Comparison of ENCODE assay signal across 21 cellular contexts in the genomic region with DNA sequence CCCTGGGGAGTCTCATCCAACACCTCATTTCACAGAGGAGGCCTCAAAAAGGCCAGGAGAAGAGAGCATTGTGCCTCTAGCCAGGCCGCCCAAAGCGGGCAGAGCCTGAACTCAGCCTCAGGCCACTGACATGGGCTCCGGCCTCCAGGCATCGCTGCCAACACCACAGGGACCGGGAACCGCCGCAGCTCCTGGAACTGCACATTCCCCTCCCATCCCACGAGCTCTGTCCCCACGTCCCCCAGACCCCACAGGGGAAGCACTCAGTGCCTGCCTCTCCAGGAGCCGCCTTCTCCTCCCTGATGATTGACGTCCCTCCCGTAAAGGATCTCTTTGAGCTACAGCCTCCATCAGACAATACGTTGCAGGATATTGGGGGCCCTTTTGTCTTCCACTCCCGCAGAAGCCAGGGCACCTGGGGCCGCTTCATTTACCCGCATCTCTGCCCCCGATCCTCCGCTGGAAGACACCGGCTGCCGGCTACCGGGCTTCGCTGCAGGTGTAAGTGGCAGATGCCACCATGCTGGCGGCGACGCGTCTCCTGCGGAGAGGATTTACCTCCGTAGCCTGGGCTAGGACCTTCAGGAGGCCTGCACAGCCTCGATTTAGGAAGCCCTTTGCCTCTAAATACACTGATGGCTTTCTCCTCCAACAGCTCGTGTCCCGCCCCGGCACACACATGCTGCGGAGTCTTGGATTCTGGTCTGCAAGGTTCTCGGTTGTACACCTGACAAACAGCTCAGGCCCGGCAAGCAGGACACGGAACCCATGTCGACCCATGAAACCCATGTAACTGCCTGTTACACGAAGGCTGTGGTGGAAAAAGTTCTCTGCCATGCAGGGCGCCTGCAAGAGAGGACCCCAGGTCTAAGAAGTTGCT.
DNase-seq lines count a peak whose midpoint lies in the region; ATAC-seq, FAIRE-seq and TF ChIP-seq lines count a peak whose summit lies in the region.
"Had no signal": no experiment of that assay in that cellular context is flagged by ENCODE, and none has a peak within 500 bp of the region (broad histone marks: within the 10 kb centered on the region; RNA-seq: fewer than 3 reads in every experiment).

No MANE protein-coding gene starts in this region.

- no peak overlapping the region for H2BK20ac ChIP-seq in H1 (ENCODE audit: low read length)

- H3K27me3 ChIP-seq in H1 (replicated peaks in 1 of 4; ENCODE audit: control insufficient read depth in 3 of 4, extremely low read depth in 1 of 4, insufficient read depth in 3 of 4, low read length in 3 of 4) (no peaks in the 10 kb centered on the region), neuronal stem cell (ENCODE audit: control insufficient read depth in 3 of 3, insufficient read depth in 3 of 3, low read depth in 1 of 3, low read length in 3 of 3) (no peaks in the 10 kb centered on the region)

- H3K4ac ChIP-seq in H1 (replicated peaks; ENCODE audit: insufficient read length, low read depth, low read length) (no peak overlapping the region), neuronal stem cell (ENCODE audit: low read length) (no peak overlapping the region)

- H3K23ac ChIP-seq in H1 (ENCODE audit: insufficient read length): no peak overlapping the region
- no peak overlapping the region for H3K23ac ChIP-seq in neuronal stem cell (ENCODE audit: low read depth, low read length, poor library complexity)

- POLR2A ChIA-PET in H1 (lab: Charles Lee; ENCODE audit: partially characterized antibody): no interaction called here
- POLR2A ChIA-PET in WTC11 (lab: Charles Lee): no interaction called here

- no peak for TF ChIP-seq CTCF in H1 (IDR thresholded peaks at IDR 0.05; ENCODE audit: control extremely low read depth in 1 of 3, insufficient read depth in 1 of 3, low read depth in 1 of 3, low read length in 3 of 3)
- no peak for TF ChIP-seq CTCF in type B pancreatic cell (conservative IDR thresholded peaks at IDR 0.05)
- no peak for TF ChIP-seq CTCF in WTC11 (IDR thresholded peaks at IDR 0.05)

- peak overlapping the region; percentile 20; the same call in 1 of the 2 replicates for H4K8ac ChIP-seq in H1 (ENCODE audit: extremely low read depth, insufficient read depth, low read length)
- no peak overlapping the region for H4K8ac ChIP-seq in neuronal stem cell (ENCODE audit: low read depth, low read length)

- H3K4me3 Mint-ChIP-seq in IgD-negative memory B cell (no peak overlapping the region), type B pancreatic cell (no peak overlapping the region), WTC11 (no peak overlapping the region)
- H3K4me3 Mint-ChIP-seq: CD4-positive, alpha-beta memory T cell; HFFc6 had no signal

- no peak for TF ChIP-seq POLR2A in H1 (IDR thresholded peaks at IDR 0.05; ENCODE audit: control extremely low read depth in 1 of 2, low read depth in 2 of 2, low read length in 2 of 2)

- H4K91ac ChIP-seq in H1 (replicated peaks; ENCODE audit: insufficient read length, low read length) (no peak overlapping the region), neuronal stem cell (ENCODE audit: low read depth, low read length, poor library complexity) (no peak overlapping the region)

- H2BK5ac ChIP-seq in H1 (ENCODE audit: low read depth, low read length) (no peak overlapping the region), neuronal stem cell (ENCODE audit: low read length) (no peak overlapping the region)

- H3K4me2 ChIP-seq in H1 (ENCODE audit: insufficient read depth in 1 of 2, low read depth in 2 of 2, low read length in 2 of 2): no peak overlapping the region
- no peak overlapping the region for H3K4me2 ChIP-seq in neuronal stem cell (ENCODE audit: insufficient read depth, low read length, poor library complexity, severe bottlenecking)
- H3K4me2 ChIP-seq: A549 had no signal

- peak overlapping the region in 2 of 3 donors; percentile 59 to 77 for H3K27ac Mint-ChIP-seq in IgD-negative memory B cell
- no peak overlapping the region for H3K27ac Mint-ChIP-seq in type B pancreatic cell
- no peak overlapping the region for H3K27ac Mint-ChIP-seq in WTC11
- H3K27ac Mint-ChIP-seq: CD4-positive, alpha-beta memory T cell; HFFc6 had no signal

- no peak overlapping the region for H4K5ac ChIP-seq in H1 (ENCODE audit: insufficient read length, low read depth, low read length)

- H3K79me2 ChIP-seq in H1 (ENCODE audit: control insufficient read depth in 1 of 2, insufficient read depth in 2 of 2, low read length in 2 of 2): no peaks in the 10 kb centered on the region

- TF ChIP-seq RAD21 in H1 (IDR thresholded peaks at IDR 0.05 in 1 of 2, conservative IDR thresholded peaks at IDR 0.05 in 1 of 2; ENCODE audit: low read depth in 2 of 2, low read length in 2 of 2): no peak

- H3K36me3 Mint-ChIP-seq in IgD-negative memory B cell (no peaks in the 10 kb centered on the region), type B pancreatic cell (no peaks in the 10 kb centered on the region), WTC11 (no peaks in the 10 kb centered on the region)
- H3K36me3 Mint-ChIP-seq: CD4-positive, alpha-beta memory T cell had no signal

- H3K14ac ChIP-seq in H1 (ENCODE audit: insufficient read length): no peak overlapping the region
- H3K14ac ChIP-seq in neuronal stem cell (ENCODE audit: low read length): no peak overlapping the region

- no peak overlapping the region for H3K4me3 ChIP-seq in H1 (ENCODE audit: extremely low read depth in 1 of 4, insufficient read depth in 2 of 4, low read depth in 3 of 4, low read length in 4 of 4)
- no peak overlapping the region for H3K4me3 ChIP-seq in neuronal stem cell (ENCODE audit: low read length in 2 of 2)
- H3K4me3 ChIP-seq: A549, GM23248, HAP-1 had no signal

- H3K18ac ChIP-seq in H1 (ENCODE audit: extremely low read depth, low read length) (no peak overlapping the region; the same call in 1 of the 2 replicates), neuronal stem cell (ENCODE audit: low read length) (no peak overlapping the region)

- no peak for TF ChIP-seq EP300 in H1 (IDR thresholded peaks at IDR 0.05; ENCODE audit: borderline replicate concordance in 1 of 2, low read depth in 2 of 2, low read length in 2 of 2)

- H2AK5ac ChIP-seq in H1 (ENCODE audit: low read depth, low read length) (no peak overlapping the region), neuronal stem cell (ENCODE audit: low read depth, low read length) (peak overlapping the region; percentile 65)

- H3K36me3 ChIP-seq in H1 (ENCODE audit: control insufficient read depth in 2 of 4, insufficient read depth in 4 of 4, low read length in 3 of 4) (no peaks in the 10 kb centered on the region), neuronal stem cell (replicated peaks in 1 of 2; ENCODE audit: control insufficient read depth in 2 of 2, insufficient read depth in 2 of 2, low read length in 2 of 2) (no peaks in the 10 kb centered on the region)
- H3K36me3 ChIP-seq: HAP-1 had no signal

- no peak overlapping the region for H2BK120ac ChIP-seq in H1 (replicated peaks; ENCODE audit: low read depth, low read length)
- no peak overlapping the region for H2BK120ac ChIP-seq in neuronal stem cell (ENCODE audit: low read depth, low read length)

- H2AFZ ChIP-seq in H1 (ENCODE audit: low read length): no peak overlapping the region
- H2AFZ ChIP-seq in neuronal stem cell (ENCODE audit: low read length): no peak overlapping the region
- H2AFZ ChIP-seq: GM23248 had no signal

- H3K4me1 Mint-ChIP-seq in IgD-negative memory B cell (no peaks in the 10 kb centered on the region), type B pancreatic cell (ENCODE audit: unreplicated experiment) (no peaks in the 10 kb centered on the region), WTC11 (peaks cover 25% of the 10 kb centered on the region)
- H3K4me1 Mint-ChIP-seq: CD4-positive, alpha-beta memory T cell had no signal

- H3K9me3 Mint-ChIP-seq in IgD-negative memory B cell (no peaks in the 10 kb centered on the region), type B pancreatic cell (no peaks in the 10 kb centered on the region), WTC11 (no peaks in the 10 kb centered on the region)
- H3K9me3 Mint-ChIP-seq: CD4-positive, alpha-beta memory T cell had no signal

- H2BK15ac ChIP-seq in H1 (ENCODE audit: low read length): no peak overlapping the region
- no peak overlapping the region for H2BK15ac ChIP-seq in neuronal stem cell (ENCODE audit: low read length)

- H3K9ac ChIP-seq in H1 (replicated peaks in 1 of 4; ENCODE audit: extremely low read depth in 1 of 4, low read depth in 3 of 4, low read length in 3 of 4) (no peak overlapping the region), neuronal stem cell (ENCODE audit: low read depth, low read length, poor library complexity) (no peak overlapping the region)
- H3K9ac ChIP-seq: GM23248 had no signal

- H3K27ac ChIP-seq in H1 (ENCODE audit: low read depth, low read length): no peak overlapping the region
- H3K27ac ChIP-seq in neuronal stem cell (replicated peaks; ENCODE audit: low read length): no peak overlapping the region
- H3K27ac ChIP-seq: A549, GM23248 had no signal

- H3K23me2 ChIP-seq in H1 (ENCODE audit: low read depth, low read length): no peaks in the 10 kb centered on the region

- ATAC-seq in WTC11: no peak
- ATAC-seq in GM21717 (IDR thresholded peaks at IDR 0.05; ENCODE audit: unreplicated experiment): no peak
- ATAC-seq: A549 had no signal

- WGBS in H1 (ENCODE audit: extremely low coverage in 1 of 2, insufficient coverage in 1 of 2, insufficient read length in 1 of 2, insufficient replicate concordance in 2 of 2, low coverage in 1 of 2, low lambda C conversion rate in 2 of 2, missing lambda C conversion rate in 1 of 2), 2 experiments: 91% methylated on average over 37 of the region's 39 CpGs; no CpG with 5 or more reads in 1 of the 2 experiments
- no CpG with 5 or more reads among the region's 39 CpGs for WGBS in neuronal stem cell (ENCODE audit: extremely low coverage in 2 of 2, insufficient read length in 2 of 2, insufficient replicate concordance in 1 of 2), 2 donors

- no peaks in the 10 kb centered on the region for H3K79me1 ChIP-seq in H1 (ENCODE audit: low read depth, low read length)
- H3K79me1 ChIP-seq in neuronal stem cell (ENCODE audit: low read depth, low read length): no peaks in the 10 kb centered on the region

- no peaks in the 10 kb centered on the region for H4K20me1 ChIP-seq in H1 (replicated peaks in 1 of 2; ENCODE audit: control insufficient read depth in 1 of 2, insufficient read depth in 2 of 2, low read length in 2 of 2)

- no peaks in the 10 kb centered on the region; a peak in 2 of 7 replicates for H3K4me1 ChIP-seq in H1 (replicated peaks in 1 of 4; ENCODE audit: control insufficient read depth in 3 of 4, insufficient read depth in 4 of 4, low read length in 3 of 4)
- peaks cover 0 to 4% of the 10 kb centered on the region in 2 donors for H3K4me1 ChIP-seq in neuronal stem cell (ENCODE audit: control insufficient read depth in 2 of 2, insufficient read depth in 1 of 2, low read depth in 1 of 2, low read length in 2 of 2)
- H3K4me1 ChIP-seq: A549, HAP-1 had no signal

- H3K56ac ChIP-seq in H1 (replicated peaks; ENCODE audit: insufficient read length, low read depth, low read length): no peak overlapping the region

- H3K27me3 Mint-ChIP-seq in IgD-negative memory B cell (no peaks in the 10 kb centered on the region), type B pancreatic cell (no peaks in the 10 kb centered on the region), WTC11 (ENCODE audit: low read depth) (no peaks in the 10 kb centered on the region)
- H3K27me3 Mint-ChIP-seq: CD4-positive, alpha-beta memory T cell had no signal

- no peak for FAIRE-seq in H1 (lab: Jason Lieb, UNC)
- FAIRE-seq: A549, GM12891, GM18507 had no signal

- no peak overlapping the region for H2BK12ac ChIP-seq in H1 (ENCODE audit: low read depth, low read length)
- H2BK12ac ChIP-seq in neuronal stem cell (ENCODE audit: low read length): no peak overlapping the region

- H3K9me3 ChIP-seq in H1 (ENCODE audit: insufficient read depth in 2 of 2, low read depth in 1 of 2, low read length in 1 of 2): no peaks in the 10 kb centered on the region
- H3K9me3 ChIP-seq in neuronal stem cell (replicated peaks in 1 of 2; ENCODE audit: control insufficient read depth in 2 of 2, insufficient read depth in 1 of 2, low read depth in 1 of 2, low read length in 2 of 2): no peaks in the 10 kb centered on the region
- H3K9me3 ChIP-seq: A549, HAP-1 had no signal

- DNase-seq in H1 (ENCODE audit: low read depth in 1 of 2, low spot score in 2 of 2): no peak
- DNase-seq in neuronal stem cell (ENCODE audit: low spot score): no peak
- peak; percentile 50 for DNase-seq in type B pancreatic cell (ENCODE audit: extremely low spot score, unreplicated experiment)
- DNase-seq in WTC11 (ENCODE audit: low spot score): no peak
- no peak for DNase-seq in activated effector memory CD4-positive, alpha-beta T cell treated with Interleukin-2 at 50 U/mL for 16 hours
- DNase-seq: 8988T; C1 segment of cervical spinal cord; Calu3; CD4-positive, alpha-beta memory T cell; COR-L47; DMS53; DMS79 treated with DMSO at 0.1 percent for 48 hours; GF-D8; GM23248; HFFc6 had no signal

- CTCF ChIA-PET in H1 (lab: Charles Lee; ENCODE audit: partially characterized antibody) (interaction anchor here (1.5 to 1.7 kb wide), 2 partner anchors 23 to 59 kb away, joined by 3 to 4 read pairs; no protein-coding TSS in a partner anchor), WTC11 (lab: Charles Lee) (no interaction called here)

Comparison
In these comparisons a context has a peak if more than half of its experiments do, and no peak if none do; other contexts are left out.
1. H3K27ac Mint-ChIP-seq: peak in IgD-negative memory B cell (2 of 3); none in type B pancreatic cell (single experiment) and WTC11 (single experiment).